1 cellular context compared by ENCODE assay signal in genomic region chr16:24730914-24731313, GRCh38.
TF ChIP-seq lines count a peak whose summit lies in the region.

No MANE protein-coding gene starts in this region.

TF ChIP-seq in K562, 482 proteins besides CTCF, POLR2A, EP300 and RAD21 (continued from another document):
- no peak for TF ChIP-seq HBP1 (CRISPR knock-in tag; IDR thresholded peaks at IDR 0.05)
